ENCODE assay signal across 9 cellular contexts in genomic region chr6:8764733-8765132, GRCh38.
"Had no signal": no experiment of that assay in that cellular context is flagged by ENCODE, and none has a peak within 500 bp of the region (broad histone marks: within the 10 kb centered on the region; RNA-seq: fewer than 3 reads in every experiment).

No MANE protein-coding gene starts in this region.

- H3K36me3 ChIP-seq: HAP-1 had no signal

- H3K4me1 ChIP-seq: HAP-1 had no signal

- H3K9me3 ChIP-seq: HAP-1 had no signal

- DNase-seq: GM23248, GOT3, H7, H9, HCEC 1CT, HFFc6 had no signal

- H3K4me3 ChIP-seq: GM23248, GM23338, HAP-1 had no signal

- H3K27ac ChIP-seq: GM23248 had no signal

- H3K27ac Mint-ChIP-seq: GM23338, H9, HFFc6 had no signal

- H3K4me3 Mint-ChIP-seq: GM23338, H9, HFFc6 had no signal

- ATAC-seq: GM23338, HCT116 had no signal
